Comparison of ENCODE assay signal across 1 cellular context in genomic region chr17:58082870-58083490, GRCh38.
TF ChIP-seq lines count a peak whose summit lies in the region.

Gene DYNLL2 (plus strand): TSS chr17:58083419. CDS start chr17:58087091, 3,672 bp downstream.

TF ChIP-seq in HepG2, 621 proteins besides CTCF, POLR2A, EP300 and RAD21 (continued from another document and continues in another):
- TF ChIP-seq ZBTB4 (CRISPR knock-in tag; IDR thresholded peaks at IDR 0.05; ENCODE audit: borderline replicate concordance) (no peak), ZNF205 (CRISPR knock-in tag; IDR thresholded peaks at IDR 0.05) (no peak), PAX8 (CRISPR knock-in tag; IDR thresholded peaks at IDR 0.05; ENCODE audit: borderline replicate concordance) (no peak), ZC3H13 (CRISPR knock-in tag; IDR thresholded peaks at IDR 0.05) (no peak), SOX6 (IDR thresholded peaks at IDR 0.05) (no peak), SOX6 (CRISPR knock-in tag; IDR thresholded peaks at IDR 0.05) (peak; percentile 21; the same call in 1 of the 2 replicates), TMF1 (CRISPR knock-in tag; IDR thresholded peaks at IDR 0.05; ENCODE audit: low read depth) (no peak), PRMT3 (CRISPR knock-in tag; IDR thresholded peaks at IDR 0.05; ENCODE audit: borderline replicate concordance, low read depth) (no peak), NFE2 (CRISPR knock-in tag; IDR thresholded peaks at IDR 0.05) (no peak), ZBTB33 (CRISPR knock-in tag; IDR thresholded peaks at IDR 0.05) (no peak), XRCC5 (optimal IDR thresholded peaks at IDR 0.05; ENCODE audit: low read length) (no peak), TAF1 (CRISPR knock-in tag; IDR thresholded peaks at IDR 0.05) (no peak), SSRP1 (CRISPR knock-in tag; IDR thresholded peaks at IDR 0.05) (no peak), SRSF4 (IDR thresholded peaks at IDR 0.05; ENCODE audit: low read depth, low read length, poor library complexity, severe bottlenecking) (no peak), POLR2AphosphoS2 (IDR thresholded peaks at IDR 0.05; ENCODE audit: low read depth, low read length) (no peak), FOXA1 (IDR thresholded peaks at IDR 0.05) (no peak), FOXA1 (CRISPR knock-in tag; IDR thresholded peaks at IDR 0.05) (no peak), SAFB2 (CRISPR knock-in tag; IDR thresholded peaks at IDR 0.05; ENCODE audit: borderline replicate concordance, low read depth) (no peak), ELK4 (CRISPR knock-in tag; IDR thresholded peaks at IDR 0.05; ENCODE audit: borderline replicate concordance) (no peak), MYPOP (CRISPR knock-in tag; IDR thresholded peaks at IDR 0.05) (no peak), ZNF580 (CRISPR knock-in tag; IDR thresholded peaks at IDR 0.05; ENCODE audit: borderline replicate concordance, low read depth) (no peak), ZNF709 (CRISPR knock-in tag; IDR thresholded peaks at IDR 0.05) (0 out of 2 replicates have a peak, but pooled peaks have one; percentile 21), PPARG (CRISPR knock-in tag; conservative IDR thresholded peaks at IDR 0.05) (no peak), MAZ (IDR thresholded peaks at IDR 0.05; ENCODE audit: borderline replicate concordance, low read depth, low read length) (peak; percentile 63; the same call in 1 of the 2 replicates), MAZ (CRISPR knock-in tag; IDR thresholded peaks at IDR 0.05; ENCODE audit: low read depth) (0 out of 2 replicates have a peak, but pooled peaks have one; percentile 29), SRY (CRISPR knock-in tag; IDR thresholded peaks at IDR 0.05) (no peak), ATF6 (CRISPR knock-in tag; conservative IDR thresholded peaks at IDR 0.05) (no peak), SUZ12 (IDR thresholded peaks at IDR 0.05; ENCODE audit: low read depth, low read length) (peak; percentile 23; the same call in 1 of the 2 replicates), MEIS1 (CRISPR knock-in tag; IDR thresholded peaks at IDR 0.05; ENCODE audit: borderline replicate concordance) (no peak), ZNF343 (CRISPR knock-in tag; IDR thresholded peaks at IDR 0.05) (no peak), ZNF720 (CRISPR knock-in tag; IDR thresholded peaks at IDR 0.05) (no peak), ZBTB20 (CRISPR knock-in tag; IDR thresholded peaks at IDR 0.05; ENCODE audit: borderline replicate concordance, low read depth) (no peak), NFYB (CRISPR knock-in tag; IDR thresholded peaks at IDR 0.05) (peak; percentile 56), RXRB (CRISPR knock-in tag; IDR thresholded peaks at IDR 0.05; ENCODE audit: borderline replicate concordance) (no peak), TCF7 (IDR thresholded peaks at IDR 0.05; ENCODE audit: low read depth) (no peak), PRDM15 (CRISPR knock-in tag; IDR thresholded peaks at IDR 0.05) (no peak), ZC3H4 (CRISPR knock-in tag; IDR thresholded peaks at IDR 0.05; ENCODE audit: borderline replicate concordance) (no peak), MXI1 (IDR thresholded peaks at IDR 0.05; ENCODE audit: borderline replicate concordance, low read depth, low read length) (no peak; the same call in 2 of the 3 replicates), ZNF710 (CRISPR knock-in tag; IDR thresholded peaks at IDR 0.05; ENCODE audit: borderline replicate concordance) (no peak), ZNF746 (CRISPR knock-in tag; IDR thresholded peaks at IDR 0.05) (no peak), ZNF747 (CRISPR knock-in tag; IDR thresholded peaks at IDR 0.05; ENCODE audit: borderline replicate concordance) (no peak), ZBTB8A (CRISPR knock-in tag; IDR thresholded peaks at IDR 0.05; ENCODE audit: borderline replicate concordance, low read depth) (no peak), ZNF788 (CRISPR knock-in tag; IDR thresholded peaks at IDR 0.05; ENCODE audit: borderline replicate concordance) (no peak), ADNP (CRISPR knock-in tag; IDR thresholded peaks at IDR 0.05) (no peak), HNF4A (CRISPR knock-in tag; IDR thresholded peaks at IDR 0.05) (no peak), ZBTB2 (CRISPR knock-in tag; IDR thresholded peaks at IDR 0.05; ENCODE audit: low read depth) (no peak), CC2D1A (CRISPR knock-in tag; IDR thresholded peaks at IDR 0.05) (no peak), NR0B2 (CRISPR knock-in tag; IDR thresholded peaks at IDR 0.05) (no peak), RBM39 (IDR thresholded peaks at IDR 0.05; ENCODE audit: low read depth, low read length, poor library complexity, severe bottlenecking) (no peak), TOPORS (CRISPR knock-in tag; IDR thresholded peaks at IDR 0.05) (no peak), HCFC1 (IDR thresholded peaks at IDR 0.05; ENCODE audit: low read depth, low read length) (no peak), ZNF816 (CRISPR knock-in tag; IDR thresholded peaks at IDR 0.05; ENCODE audit: borderline replicate concordance) (no peak), KLF6 (CRISPR knock-in tag; IDR thresholded peaks at IDR 0.05) (no peak), FOXA3 (CRISPR knock-in tag; IDR thresholded peaks at IDR 0.05) (no peak)
